34 cellular contexts compared by ENCODE assay signal in genomic region chr10:11373626-11374310, GRCh38.
DNase-seq lines count a peak whose midpoint lies in the region; ATAC-seq, FAIRE-seq and TF ChIP-seq lines count a peak whose summit lies in the region.
"Had no signal": no experiment of that assay in that cellular context is flagged by ENCODE, and none has a peak within 500 bp of the region (broad histone marks: within the 10 kb centered on the region; RNA-seq: fewer than 3 reads in every experiment).

No MANE protein-coding gene starts in this region.

- TF ChIP-seq EP300 in esophagus muscularis mucosa (IDR thresholded peaks at IDR 0.05) = no peak

- ATAC-seq in T-helper 17 cell = no peak
- ATAC-seq: esophagus mucosa, left ventricle myocardium superior, natural killer cell, T-cell had no signal

- no peak overlapping the region for H3K4me3 ChIP-seq in esophagus muscularis mucosa
- H3K4me3 ChIP-seq: cardiac muscle cell, coronary artery, Peyer's patch, SJSA1, tibial artery had no signal

- intact Hi-C loops in esophagus muscularis mucosa (cut with DNase I) = no loop called here

- FAIRE-seq in frontal cortex (lab: Jason Lieb, UNC) = no peak
- FAIRE-seq: GM18507, small intestine had no signal

- TF ChIP-seq CTCF in mesothelial cell of epicardium (IDR thresholded peaks at IDR 0.05; ENCODE audit: unreplicated experiment) = no peak
- no peak for TF ChIP-seq CTCF in esophagus muscularis mucosa (IDR thresholded peaks at IDR 0.05)

- DNase-seq in A172 (ENCODE audit: low spot score) (peak; percentile 55), H4 (ENCODE audit: low spot score) (peak; percentile 7), T-helper 17 cell (no peak), kidney tubule cell (ENCODE audit: low spot score) (peak; percentile 67), SHP77 treated with DMSO at 0.1 percent for 48 hours (lab: John Stamatoyannopoulos, UW) (no peak), frontal cortex (ENCODE audit: low spot score in 2 of 2) (no peak), mesothelial cell of epicardium (ENCODE audit: low spot score in 2 of 2, unreplicated experiment in 2 of 2) (no peak), esophagus muscularis mucosa (ENCODE audit: extremely low spot score) (no peak)
- DNase-seq: activated CD4-positive, CD25-positive, alpha-beta regulatory T cell; activated CD8-positive, alpha-beta memory T cell treated with anti-CD3 and anti-CD28 coated beads, Interleukin-2, amount 50 U/mL, for 4 hours; activated naive CD4-positive, alpha-beta T cell treated with anti-CD3 and anti-CD28 coated beads for 36 hours; CD8-positive, alpha-beta memory T cell; DND-41; foreskin melanocyte; hypothalamus; immature natural killer cell; left ventricle myocardium superior; natural killer cell; NCI-H1092; NCI-H2029 treated with DMSO at 0.1 percent for 48 hours; NCI-H526 treated with DMSO at 0.1 percent for 48 hours; Peyer's patch; small intestine; stimulated activated CD4-positive, alpha-beta T cell treated with anti-CD3 and anti-CD28 coated beads, Interleukin-1b, Interleukin-23, amount 100 ng/mL, for 48 hours; T-cell; tibial artery had no signal

- no peaks in the 10 kb centered on the region for H3K4me1 ChIP-seq in esophagus muscularis mucosa
- H3K4me1 ChIP-seq: parathyroid adenoma, Peyer's patch, SJSA1, tibial artery had no signal

- H3K4me1 Mint-ChIP-seq in T-helper 17 cell = peaks cover 8% of the 10 kb centered on the region
- H3K4me1 Mint-ChIP-seq in mesothelial cell of epicardium = no peaks in the 10 kb centered on the region
- H3K4me1 Mint-ChIP-seq: B cell; CD8-positive, alpha-beta memory T cell; immature natural killer cell; natural killer cell had no signal

- no peaks in the 10 kb centered on the region for H3K9me3 Mint-ChIP-seq in mesothelial cell of epicardium
- H3K9me3 Mint-ChIP-seq: activated naive CD4-positive, alpha-beta T cell treated with anti-CD3 and anti-CD28 coated beads for 36 hours; activated T-helper 1 cell treated with anti-CD3 and anti-CD28 coated beads, Interleukin-12 subunit alpha, Interleukin-12 subunit beta, Interleukin-2, Interleukin-4 antibody, amounts not matched to agents 30 ng/mL and 10 ng/mL and 1 ng/mL, durations not matched to agents 14 hours and 24 hours and 36 hours; CD8-positive, alpha-beta memory T cell; natural killer cell; T-cell had no signal

- no peak overlapping the region for H3K27ac ChIP-seq in esophagus muscularis mucosa (replicated peaks in 1 of 4)
- H3K27ac ChIP-seq: cardiac muscle cell, coronary artery, parathyroid adenoma, Peyer's patch, SJSA1, tibial artery had no signal

- 93% methylated on average over 14 of the region's 14 CpGs for WGBS in esophagus muscularis mucosa

- no peaks in the 10 kb centered on the region for H3K27me3 Mint-ChIP-seq in T-helper 17 cell
- H3K27me3 Mint-ChIP-seq in mesothelial cell of epicardium (ENCODE audit: low read depth) = peaks cover 15% of the 10 kb centered on the region
- H3K27me3 Mint-ChIP-seq: T-cell had no signal

- H3K27ac Mint-ChIP-seq in T-helper 17 cell = peak overlapping the region; percentile 24
- H3K27ac Mint-ChIP-seq in mesothelial cell of epicardium = no peak overlapping the region
- H3K27ac Mint-ChIP-seq: activated naive CD4-positive, alpha-beta T cell treated with anti-CD3 and anti-CD28 coated beads for 36 hours; activated T-helper 1 cell treated with anti-CD3 and anti-CD28 coated beads, Interleukin-12 subunit alpha, Interleukin-12 subunit beta, Interleukin-2, Interleukin-4 antibody, amounts not matched to agents 30 ng/mL and 10 ng/mL and 1 ng/mL, durations not matched to agents 14 hours and 24 hours and 36 hours; B cell; natural killer cell; T-cell had no signal

- H3K36me3 ChIP-seq in esophagus muscularis mucosa = no peaks in the 10 kb centered on the region
- H3K36me3 ChIP-seq: cardiac muscle cell, Peyer's patch, SJSA1, tibial artery had no signal

- H3K36me3 Mint-ChIP-seq in T-helper 17 cell (ENCODE audit: low read depth) = no peaks in the 10 kb centered on the region
- no peaks in the 10 kb centered on the region for H3K36me3 Mint-ChIP-seq in mesothelial cell of epicardium
- H3K36me3 Mint-ChIP-seq: natural killer cell, T-cell had no signal

- H3K27me3 ChIP-seq in esophagus muscularis mucosa = no peaks in the 10 kb centered on the region
- H3K27me3 ChIP-seq: cardiac muscle cell, Peyer's patch, SJSA1, tibial artery had no signal

- H3K4me3 Mint-ChIP-seq in T-helper 17 cell (no peak overlapping the region), mesothelial cell of epicardium (no peak overlapping the region)
- H3K4me3 Mint-ChIP-seq: activated naive CD4-positive, alpha-beta T cell treated with anti-CD3 and anti-CD28 coated beads for 36 hours; activated T-helper 1 cell treated with anti-CD3 and anti-CD28 coated beads, Interleukin-12 subunit alpha, Interleukin-12 subunit beta, Interleukin-2, Interleukin-4 antibody, amounts not matched to agents 30 ng/mL and 10 ng/mL and 1 ng/mL, durations not matched to agents 14 hours and 24 hours and 36 hours; B cell; CD8-positive, alpha-beta memory T cell; immature natural killer cell; natural killer cell; T-cell had no signal

- TF ChIP-seq POLR2A in esophagus muscularis mucosa (IDR thresholded peaks at IDR 0.05; ENCODE audit: low read depth) = no peak

- no peaks in the 10 kb centered on the region for H3K9me3 ChIP-seq in T-helper 17 cell (ENCODE audit: control insufficient read depth, low read length, poor library complexity, severe bottlenecking)
- H3K9me3 ChIP-seq in esophagus muscularis mucosa = no peaks in the 10 kb centered on the region
- H3K9me3 ChIP-seq: Peyer's patch, SJSA1, tibial artery had no signal

Comparison
In these comparisons a context has a peak if more than half of its experiments do, and no peak if none do; other contexts are left out.
1. DNase-seq: peak in A172 (single experiment), H4 (single experiment) and kidney tubule cell (single experiment); none in T-helper 17 cell (0 of 3), SHP77 treated with DMSO at 0.1 percent for 48 hours (single experiment), frontal cortex (0 of 2), mesothelial cell of epicardium (0 of 2) and esophagus muscularis mucosa (single experiment).